9 cellular contexts compared by ENCODE assay signal in genomic region chr19:41876847-41877489, GRCh38. TPM values are rescaled to one million over a fixed set of nuclear protein-coding genes. Genes with fewer than 3 reads are reported as not detected.
DNase-seq lines count a peak whose midpoint lies in the region; ATAC-seq and TF ChIP-seq lines count a peak whose summit lies in the region.
"Had no signal": no experiment of that assay in that cellular context is flagged by ENCODE, and none has a peak within 500 bp of the region (broad histone marks: within the 10 kb centered on the region; RNA-seq: fewer than 3 reads in every experiment).

Gene CD79A (plus strand): TSS chr19:41877279. CDS start chr19:41877305, 26 bp downstream.

- no peak within 1 kb of the TSS for H3K4me3 Mint-ChIP-seq in endodermal cell

- H3K27ac Mint-ChIP-seq in endodermal cell = no peak within 1 kb of the TSS

- no peaks in the 10 kb centered on the region for H3K36me3 Mint-ChIP-seq in endodermal cell (ENCODE audit: low read depth)

- no peaks in the 10 kb centered on the region for H3K27me3 ChIP-seq in HL-60 (ENCODE audit: insufficient read depth, poor library complexity, severe bottlenecking)
- no peaks in the 10 kb centered on the region for H3K27me3 ChIP-seq in muscle layer of duodenum (ENCODE audit: low read depth, low read length)
- no peaks in the 10 kb centered on the region for H3K27me3 ChIP-seq in endodermal cell (ENCODE audit: control insufficient read depth, insufficient read depth, low read length, poor library complexity, severe bottlenecking)

- H3K4me3 ChIP-seq in HL-60 (replicated peaks; ENCODE audit: insufficient read depth, low read length) (no peak within 1 kb of the TSS), muscle layer of duodenum (ENCODE audit: low read depth in 1 of 2, low read length in 2 of 2) (no peak within 1 kb of the TSS), endodermal cell (ENCODE audit: low read length) (no peak within 1 kb of the TSS)

- H3K36me3 ChIP-seq in muscle layer of duodenum (ENCODE audit: control insufficient read depth in 1 of 2, insufficient read depth in 2 of 2, low read length in 2 of 2) = peaks cover 2 to 3% of the 10 kb centered on the region in 2 donors
- H3K36me3 ChIP-seq in endodermal cell (ENCODE audit: control insufficient read depth, insufficient read depth, low read length) = no peaks in the 10 kb centered on the region

- TF ChIP-seq CTCF in HL-60 (IDR thresholded peaks at IDR 0.05; ENCODE audit: insufficient read depth, low read length) (no peak), endodermal cell (conservative IDR thresholded peaks at IDR 0.05) (no peak)

- no peak within 1 kb of the TSS for H3K9ac ChIP-seq in endodermal cell (ENCODE audit: extremely low read depth, low read length, poor library complexity, severe bottlenecking)

- H3K4me1 ChIP-seq in muscle layer of duodenum (ENCODE audit: control insufficient read depth in 1 of 2, insufficient read depth in 2 of 2, low read length in 2 of 2) (peaks cover 6 to 7% of the 10 kb centered on the region in 2 donors), endodermal cell (ENCODE audit: control insufficient read depth, insufficient read depth, low read length) (no peaks in the 10 kb centered on the region)

- H3K27me3 Mint-ChIP-seq in endodermal cell (ENCODE audit: insufficient read depth) = peaks cover 49% of the 10 kb centered on the region

- no peaks in the 10 kb centered on the region for H3K4me1 Mint-ChIP-seq in endodermal cell

- ATAC-seq in GM18508 (IDR thresholded peaks at IDR 0.05; ENCODE audit: insufficient read depth, unreplicated experiment) (peak; percentile 37), GM21390 (IDR thresholded peaks at IDR 0.05; ENCODE audit: unreplicated experiment) (peak; percentile 58)

- WGBS in endodermal cell (ENCODE audit: insufficient coverage in 1 of 2, insufficient read length in 1 of 2), 2 experiments = 85 to 86% methylated on average over 2 to 5 of the region's 5 CpGs

- H3K9me3 ChIP-seq in muscle layer of duodenum (ENCODE audit: control insufficient read depth in 1 of 2, low read length in 2 of 2) (no peaks in the 10 kb centered on the region), endodermal cell (ENCODE audit: control insufficient read depth, low read length) (no peaks in the 10 kb centered on the region)

- H3K9me3 Mint-ChIP-seq in endodermal cell = no peaks in the 10 kb centered on the region

- peak in 1 of 2 experiments; percentile 54 for DNase-seq in HL-60 (ENCODE audit: low read depth in 1 of 2, low spot score in 1 of 2)
- DNase-seq in OCI-M2 (lab: John Stamatoyannopoulos, UW; ENCODE audit: unreplicated experiment) = no peak
- DNase-seq in endodermal cell = no peak
- no peak for DNase-seq in NCI-H510A treated with DMSO at 0.1 percent for 48 hours (lab: John Stamatoyannopoulos, UW)
- no peak for DNase-seq in SK-N-DZ (ENCODE audit: low spot score)
- DNase-seq: NK-92 treated with Interleukin-12 subunit alpha and Interleukin-12 subunit beta, amount 100 ng/mL, for 24 hours had no signal

- peak within 1 kb of the TSS; percentile 91 for H3K27ac ChIP-seq in HL-60 (replicated peaks)
- H3K27ac ChIP-seq in muscle layer of duodenum (ENCODE audit: low read length) = peak within 1 kb of the TSS; percentile 45
- H3K27ac ChIP-seq in endodermal cell (ENCODE audit: low read depth, low read length) = no peak within 1 kb of the TSS

RNA-seq across cellular contexts. Expression of gene CD79A, which starts in this region (rescaled TPM):
- not detected for total RNA-seq in endodermal cell
- polyA plus RNA-seq in endodermal cell (2013, experiment 1 of 2) = 0.43 TPM
- polyA plus RNA-seq in endodermal cell (2013, experiment 2 of 2) = 0.58 TPM
- 0.15 TPM in 1 of 2 replicates, not detected in the other for polyA plus RNA-seq in SK-N-DZ (2014; cell fraction: cytosol; rRNA removed)
- polyA plus RNA-seq in SK-N-DZ (2014; cell fraction: nucleus; rRNA removed) = not detected in 2 replicates
